1 cellular context compared by ENCODE assay signal in the genomic region with DNA sequence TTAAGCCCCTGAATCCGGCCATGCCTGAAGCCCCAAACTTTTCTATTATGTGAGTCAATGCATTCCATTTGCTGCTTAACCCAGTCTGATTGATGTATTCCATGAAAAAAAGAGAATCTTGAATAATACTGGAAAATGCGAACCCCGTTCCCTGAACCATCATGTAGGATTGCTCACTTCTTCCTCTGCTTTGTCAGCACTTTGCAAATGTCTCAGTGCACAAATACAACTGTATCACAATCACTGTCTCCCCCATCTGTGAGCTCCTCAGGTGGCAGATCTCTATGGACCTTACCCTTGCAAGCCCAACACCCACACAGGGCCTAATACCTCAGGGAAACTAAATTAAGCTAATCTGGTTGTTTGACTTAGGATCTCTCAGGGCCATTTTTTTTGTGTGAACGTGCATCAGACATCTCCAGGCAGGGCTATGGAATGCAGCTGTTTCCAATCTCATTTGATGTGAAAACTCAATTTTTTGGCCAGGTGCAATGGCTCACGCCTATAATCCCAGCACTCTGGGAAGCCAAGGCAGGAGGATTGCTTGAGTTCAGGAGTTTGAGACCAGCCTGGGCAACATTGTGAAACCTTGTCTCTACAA.
TF ChIP-seq lines count a peak whose summit lies in the region.

No MANE protein-coding gene starts in this region.

TF ChIP-seq in IMR-90, 13 proteins besides CTCF, POLR2A, EP300 and RAD21:
- TF ChIP-seq SMC3 (IDR thresholded peaks at IDR 0.05; ENCODE audit: low read depth, low read length), result no peak
- TF ChIP-seq RCOR1 (IDR thresholded peaks at IDR 0.05; ENCODE audit: insufficient replicate concordance, low read length), result no peak
- no peak for TF ChIP-seq CHD1 (IDR thresholded peaks at IDR 0.05; ENCODE audit: low read depth, low read length)
- peak; percentile 60 for TF ChIP-seq MAFK (IDR thresholded peaks at IDR 0.05; ENCODE audit: low read depth, low read length)
- no peak for TF ChIP-seq BHLHE40 (IDR thresholded peaks at IDR 0.05; ENCODE audit: low read depth, low read length)
- no peak for TF ChIP-seq CEBPB (IDR thresholded peaks at IDR 0.05; ENCODE audit: low read depth, low read length)
